In genomic region chr12:102960766-102961487, GRCh38 we compare ENCODE assay signal across 17 cellular contexts. TPM values are rescaled to one million over a fixed set of nuclear protein-coding genes. Genes with fewer than 3 reads are reported as not detected.
DNase-seq lines count a peak whose midpoint lies in the region; ATAC-seq and TF ChIP-seq lines count a peak whose summit lies in the region.
"Had no signal": no experiment of that assay in that cellular context is flagged by ENCODE, and none has a peak within 500 bp of the region (broad histone marks: within the 10 kb centered on the region; RNA-seq: fewer than 3 reads in every experiment).

No MANE protein-coding gene starts in this region.

- H3K27ac Mint-ChIP-seq in CD14-positive monocyte, result no peak overlapping the region
- H3K27ac Mint-ChIP-seq: activated B cell treated with CpG ODN at 0.5 μM for 24 hours; naive thymus-derived CD4-positive, alpha-beta T cell had no signal

- ATAC-seq in GM21737 (IDR thresholded peaks at IDR 0.05; ENCODE audit: unreplicated experiment), result no peak
- ATAC-seq: naive thymus-derived CD4-positive, alpha-beta T cell had no signal

- H3K27me3 Mint-ChIP-seq in CD14-positive monocyte (ENCODE audit: low read depth in 3 of 3), result peaks cover 91 to 99% (median 97%) of the 10 kb centered on the region in 3 donors

- H3K9me3 Mint-ChIP-seq in CD14-positive monocyte, result peaks cover 6 to 53% (median 39%) of the 10 kb centered on the region in 7 donors

- H3K36me3 Mint-ChIP-seq in CD14-positive monocyte, result peaks cover 0 to 6% of the 10 kb centered on the region in 2 donors

- intact Hi-C loops in CD14-positive monocyte (cut with micrococcal nuclease), result no loop called here

- DNase-seq in DMS53 treated with DMSO at 0.1 percent for 48 hours (lab: John Stamatoyannopoulos, UW; ENCODE audit: unreplicated experiment), result peak; percentile 92
- DNase-seq in NCI-H146 treated with DMSO at 0.1 percent for 48 hours (lab: John Stamatoyannopoulos, UW; ENCODE audit: unreplicated experiment), result peak; percentile 78
- DNase-seq in SK-N-DZ (ENCODE audit: low spot score), result peak; percentile 87
- DNase-seq in midbrain (lab: John Stamatoyannopoulos, UW), result peak; percentile 62
- DNase-seq in CD14-positive monocyte (ENCODE audit: low spot score), result no peak
- DNase-seq in HEK293T (ENCODE audit: extremely low spot score), result no peak
- no peak for DNase-seq in activated CD4-positive, alpha-beta T cell treated with anti-CD3 and anti-CD28 coated beads, Interleukin-2, amount 50 U/mL, for 4 hours
- DNase-seq: activated B cell treated with CpG ODN at 0.5 μM for 24 hours; activated effector memory CD4-positive, alpha-beta T cell treated with Interleukin-2 at 50 U/mL for 16 hours; central memory CD4-positive, alpha-beta T cell; naive thymus-derived CD4-positive, alpha-beta T cell; NCI-H526 treated with DMSO at 0.1 percent for 48 hours; stimulated activated CD4-positive, alpha-beta T cell treated with anti-CD3 and anti-CD28 coated beads, Interleukin-12 subunit alpha, Interleukin-12 subunit beta, amount 100 ng/mL, for 4 hours had no signal

- CTCF ChIA-PET in HEK293T (lab: Yijun Ruan, JAX), result no interaction called here

- peaks cover 9% of the 10 kb centered on the region for H3K4me1 Mint-ChIP-seq in CD14-positive monocyte

- TF ChIP-seq CTCF in CD14-positive monocyte (IDR thresholded peaks at IDR 0.05), result no peak

- peak overlapping the region in 1 of 2 donors; percentile 76 for H3K4me3 Mint-ChIP-seq in CD14-positive monocyte
- H3K4me3 Mint-ChIP-seq: activated B cell treated with CpG ODN at 0.5 μM for 24 hours had no signal

- POLR2A ChIA-PET in HEK293T (lab: Yijun Ruan, JAX), result no interaction called here

TF ChIP-seq in HEK293T, 16 proteins besides CTCF, POLR2A, EP300 and RAD21:
- TF ChIP-seq LEF1 (IDR thresholded peaks at IDR 0.05; ENCODE audit: borderline replicate concordance), result no peak
- no peak for TF ChIP-seq HDGF (IDR thresholded peaks at IDR 0.05; ENCODE audit: borderline replicate concordance)
- TF ChIP-seq, protein P1, sequence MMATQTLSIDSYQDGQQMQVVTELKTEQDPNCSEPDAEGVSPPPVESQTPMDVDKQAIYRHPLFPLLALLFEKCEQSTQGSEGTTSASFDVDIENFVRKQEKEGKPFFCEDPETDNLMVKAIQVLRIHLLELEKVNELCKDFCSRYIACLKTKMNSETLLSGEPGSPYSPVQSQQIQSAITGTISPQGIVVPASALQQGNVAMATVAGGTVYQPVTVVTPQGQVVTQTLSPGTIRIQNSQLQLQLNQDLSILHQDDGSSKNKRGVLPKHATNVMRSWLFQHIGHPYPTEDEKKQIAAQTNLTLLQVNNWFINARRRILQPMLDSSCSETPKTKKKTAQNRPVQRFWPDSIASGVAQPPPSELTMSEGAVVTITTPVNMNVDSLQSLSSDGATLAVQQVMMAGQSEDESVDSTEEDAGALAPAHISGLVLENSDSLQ (IDR thresholded peaks at IDR 0.05), result no peak
- TF ChIP-seq FOXA1 (IDR thresholded peaks at IDR 0.05), result no peak
- TF ChIP-seq ARNT (IDR thresholded peaks at IDR 0.05), result no peak
- TF ChIP-seq ZNF384 (IDR thresholded peaks at IDR 0.05), result no peak
- TF ChIP-seq SP1 (IDR thresholded peaks at IDR 0.05), result no peak
- no peak for TF ChIP-seq BHLHE40 (IDR thresholded peaks at IDR 0.05; ENCODE audit: borderline replicate concordance)
- no peak for TF ChIP-seq FOXK2 (IDR thresholded peaks at IDR 0.05)
TF ChIP-seq in HEK293T: peak in this region for 0.

RNA-seq across cellular contexts. Expression of gene ASCL1, which starts 3.5 kb away (rescaled TPM):
- 317 and 369 TPM in 2 replicates for polyA plus RNA-seq in SK-N-DZ (2014; cell fraction: cytosol; rRNA removed)
- polyA plus RNA-seq in SK-N-DZ (2014; cell fraction: nucleus; rRNA removed), result 169 and 203 TPM in 2 replicates
- polyA plus RNA-seq in CD14-positive monocyte, result not detected
- polyA plus RNA-seq: fibroblast of lung; keratinocyte; naive thymus-derived CD4-positive, alpha-beta T cell had no signal

RNA-seq across cellular contexts. Expression of gene PAH, which starts 43.9 kb away (rescaled TPM):
- not detected in 2 replicates for polyA plus RNA-seq in SK-N-DZ (2014; cell fraction: cytosol; rRNA removed)
- 0.15 TPM in 1 of 2 replicates, not detected in the other for polyA plus RNA-seq in SK-N-DZ (2014; cell fraction: nucleus; rRNA removed)
- polyA plus RNA-seq in CD14-positive monocyte, result not detected
- polyA plus RNA-seq: BJ; fibroblast of lung; keratinocyte; naive thymus-derived CD4-positive, alpha-beta T cell had no signal

Comparison
In these comparisons a context has a peak if more than half of its experiments do, and no peak if none do; other contexts are left out.
1. DNase-seq: peak in DMS53 treated with DMSO at 0.1 percent for 48 hours (single experiment), NCI-H146 treated with DMSO at 0.1 percent for 48 hours (single experiment), SK-N-DZ (single experiment) and midbrain (single experiment); none in CD14-positive monocyte (single experiment), HEK293T (single experiment) and activated CD4-positive, alpha-beta T cell treated with anti-CD3 and anti-CD28 coated beads, Interleukin-2, amount 50 U/mL, for 4 hours (0 of 2).